ENCODE assay signal across 8 cellular contexts in genomic region chr1:19010503-19010902, GRCh38. TPM values are rescaled to one million over a fixed set of nuclear protein-coding genes. Genes with fewer than 3 reads are reported as not detected.
DNase-seq lines count a peak whose midpoint lies in the region; ATAC-seq and TF ChIP-seq lines count a peak whose summit lies in the region.

No MANE protein-coding gene starts in this region.

- no peaks in the 10 kb centered on the region for H3K36me3 ChIP-seq in BLaER1 treated with 17β-estradiol and CSF1 and Interleukin-3, amounts not matched to agents 10 nM and 100 nM
- no peaks in the 10 kb centered on the region for H3K36me3 ChIP-seq in MM.1S (replicated peaks; ENCODE audit: insufficient read depth, low read length)

- no peak for TF ChIP-seq CTCF in MM.1S (IDR thresholded peaks at IDR 0.05; ENCODE audit: low read length)
- no peak for TF ChIP-seq CTCF in chondrocyte (IDR thresholded peaks at IDR 0.05)
- no peak for TF ChIP-seq CTCF in neural crest cell (conservative IDR thresholded peaks at IDR 0.05)

- no peaks in the 10 kb centered on the region for H3K27me3 ChIP-seq in BLaER1 treated with 17β-estradiol and CSF1 and Interleukin-3, amounts not matched to agents 10 nM and 100 nM
- peaks cover 86% of the 10 kb centered on the region for H3K27me3 ChIP-seq in MM.1S (replicated peaks; ENCODE audit: insufficient read depth, low read length)

- no peaks in the 10 kb centered on the region for H3K79me2 ChIP-seq in MM.1S (ENCODE audit: low read length)

- H3K4me1 ChIP-seq in BLaER1 treated with 17β-estradiol and CSF1 and Interleukin-3, amounts not matched to agents 10 nM and 100 nM, result peaks cover 32 to 43% (median 38%) of the 10 kb centered on the region in 10 experiments
- H3K4me1 ChIP-seq in MM.1S (ENCODE audit: low read length), result peaks cover 12% of the 10 kb centered on the region

- H3K9me3 Mint-ChIP-seq in chondrocyte (ENCODE audit: low read depth) (no peaks in the 10 kb centered on the region), neural crest cell (no peaks in the 10 kb centered on the region)

- no peak for DNase-seq in MM.1S
- no peak for DNase-seq in chondrocyte (ENCODE audit: low spot score)
- no peak for DNase-seq in neural crest cell (ENCODE audit: low read depth, low spot score)
- no peak for DNase-seq in NCI-H526 treated with DMSO at 0.1 percent for 48 hours (lab: John Stamatoyannopoulos, UW)
- no peak for DNase-seq in putamen (ENCODE audit: low spot score)

- H3K27ac Mint-ChIP-seq in chondrocyte (ENCODE audit: unreplicated experiment) (peak overlapping the region; percentile 89), neural crest cell (ENCODE audit: unreplicated experiment) (peak overlapping the region; percentile 70)

- H3K9ac ChIP-seq in BLaER1 treated with 17β-estradiol and CSF1 and Interleukin-3, amounts not matched to agents 10 nM and 100 nM, result peak overlapping the region in 3 of 11 experiments; percentile 7 to 38 (median 27); a peak in 2 of 22 replicates
- H3K9ac ChIP-seq in MM.1S (ENCODE audit: low read length), result no peak overlapping the region

- peak overlapping the region; percentile 14 to 87 (median 69); a peak in 20 of 22 replicates for H3K4me2 ChIP-seq in BLaER1 treated with 17β-estradiol and CSF1 and Interleukin-3, amounts not matched to agents 10 nM and 100 nM
- H3K4me2 ChIP-seq in MM.1S (ENCODE audit: low read depth, low read length), result peak overlapping the region; percentile 49; the same call in 1 of the 2 replicates

- H3K4me3 ChIP-seq in BLaER1 treated with 17β-estradiol and CSF1 and Interleukin-3, amounts not matched to agents 10 nM and 100 nM, result no peak overlapping the region
- peak overlapping the region; percentile 2; the same call in 1 of the 2 replicates for H3K4me3 ChIP-seq in MM.1S (ENCODE audit: low read length)

- ATAC-seq in HG03159 (IDR thresholded peaks at IDR 0.05; ENCODE audit: unreplicated experiment) (no peak), HG03095 (IDR thresholded peaks at IDR 0.05; ENCODE audit: unreplicated experiment) (no peak)

- H3K27me3 Mint-ChIP-seq in chondrocyte (ENCODE audit: low read depth), result no peaks in the 10 kb centered on the region
- peaks cover 4% of the 10 kb centered on the region for H3K27me3 Mint-ChIP-seq in neural crest cell (ENCODE audit: low read depth)

- 0 out of 2 replicates have a peak, but pooled peaks cover 10% of the 10 kb centered on the region for H3F3A ChIP-seq in MM.1S (ENCODE audit: insufficient read depth, low read length)

- H3K9me3 ChIP-seq in BLaER1 treated with 17β-estradiol and CSF1 and Interleukin-3, amounts not matched to agents 10 nM and 100 nM (replicated peaks in 1 of 11), result no peaks in the 10 kb centered on the region
- H3K9me3 ChIP-seq in MM.1S (replicated peaks; ENCODE audit: insufficient read depth, low read length), result no peaks in the 10 kb centered on the region

- no peaks in the 10 kb centered on the region for H4K20me1 ChIP-seq in BLaER1 treated with 17β-estradiol and CSF1 and Interleukin-3, amounts not matched to agents 10 nM and 100 nM
- H4K20me1 ChIP-seq in MM.1S (ENCODE audit: insufficient read depth, low read length), result no peaks in the 10 kb centered on the region

- peak overlapping the region in 8 of 11 experiments; percentile 21 to 68 (median 56); a peak in 17 of 22 replicates for H3K27ac ChIP-seq in BLaER1 treated with 17β-estradiol and CSF1 and Interleukin-3, amounts not matched to agents 10 nM and 100 nM
- no peak overlapping the region for H3K27ac ChIP-seq in MM.1S (ENCODE audit: low read length)

- no peaks in the 10 kb centered on the region for H3K36me3 Mint-ChIP-seq in chondrocyte (ENCODE audit: low read depth)
- no peaks in the 10 kb centered on the region for H3K36me3 Mint-ChIP-seq in neural crest cell (ENCODE audit: low read depth)

- H3K4me1 Mint-ChIP-seq in chondrocyte (ENCODE audit: low read depth), result peaks cover 38% of the 10 kb centered on the region
- peaks cover 67% of the 10 kb centered on the region for H3K4me1 Mint-ChIP-seq in neural crest cell

- H3K4me3 Mint-ChIP-seq in chondrocyte (ENCODE audit: unreplicated experiment) (peak overlapping the region; percentile 5), neural crest cell (no peak overlapping the region)

- H3K9me2 ChIP-seq in MM.1S (replicated peaks; ENCODE audit: insufficient read depth, low read length), result no peaks in the 10 kb centered on the region

- no peak overlapping the region for H2AFZ ChIP-seq in MM.1S (ENCODE audit: low read length)

RNA-seq across cellular contexts. Expression of gene IFFO2, which starts 54.0 kb away (rescaled TPM):
- total RNA-seq in chondrocyte (13.9 to 18.9 TPM (median 18.8 TPM) in 3 replicates), neural crest cell (9.8 and 9.9 TPM in 2 replicates)
